Comparison of ENCODE assay signal across 25 cellular contexts in the genomic region with DNA sequence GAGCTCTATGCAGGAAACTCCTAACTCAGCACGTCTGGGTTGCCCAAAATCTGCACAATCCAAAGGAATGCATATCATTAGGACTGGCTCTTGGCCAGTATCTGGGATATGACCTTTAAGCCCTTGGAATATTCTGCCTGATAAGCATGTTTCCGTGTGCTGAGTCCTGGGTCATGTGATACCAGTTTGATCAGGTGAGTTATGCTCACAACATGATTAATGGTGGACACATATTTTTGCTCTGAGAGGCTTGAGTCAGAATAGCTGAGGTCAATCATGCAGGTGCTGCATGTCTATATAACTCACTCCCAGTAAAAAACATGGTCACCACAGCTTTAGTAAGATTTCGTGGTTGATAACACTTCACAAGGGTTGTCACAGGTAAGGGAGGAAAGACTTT.
"Had no signal": no experiment of that assay in that cellular context is flagged by ENCODE, and none has a peak within 500 bp of the region (broad histone marks: within the 10 kb centered on the region; RNA-seq: fewer than 3 reads in every experiment).

No MANE protein-coding gene starts in this region.

- DNase-seq: activated CD4-positive, alpha-beta T cell treated with anti-CD3 and anti-CD28 coated beads for 36 hours; activated CD4-positive, CD25-positive, alpha-beta regulatory T cell; activated CD8-positive, alpha-beta memory T cell treated with anti-CD3 and anti-CD28 coated beads, Interleukin-2, amount 10 ng/mL, durations not matched to agents 7 days and 5 days; activated CD8-positive, alpha-beta T cell treated with anti-CD3 and anti-CD28 coated beads, Interleukin-2, amount 10 ng/mL, durations not matched to agents 7 days and 5 days; activated effector memory CD4-positive, alpha-beta T cell treated with Interleukin-2 at 50 U/mL for 16 hours; activated naive CD4-positive, alpha-beta T cell treated with Interleukin-2 at 50 U/mL for 16 hours; activated T-cell treated with anti-CD3 and anti-CD28 coated beads for 4 hours; activated T-cell treated with anti-CD3 and anti-CD28 coated beads, Interleukin-2, amount 50 U/mL, for 72 hours; anterior cingulate cortex; cerebellar nuclear complex; effector memory CD8-positive, alpha-beta T cell; foreskin melanocyte; heart right ventricle; left ventricle myocardium inferior; naive thymus-derived CD4-positive, alpha-beta T cell; nucleus accumbens; pancreas; spleen; stimulated activated naive CD4-positive, alpha-beta T cell treated with Interleukin-2 at 50 U/mL for 16 hours had no signal

- H3K36me3 ChIP-seq: cardiac muscle cell, esophagus muscularis mucosa, heart right ventricle, left ventricle myocardium inferior, pancreas, prostate gland, spleen, tibial nerve had no signal

- FAIRE-seq: pancreas had no signal

- ATAC-seq: activated CD4-positive, alpha-beta T cell treated with anti-CD3 and anti-CD28 coated beads for 36 hours; activated CD8-positive, alpha-beta memory T cell treated with anti-CD3 and anti-CD28 coated beads, Interleukin-2, amount 10 ng/mL, durations not matched to agents 7 days and 5 days; activated CD8-positive, alpha-beta T cell treated with anti-CD3 and anti-CD28 coated beads, Interleukin-2, amount 10 ng/mL, durations not matched to agents 7 days and 5 days; activated T-cell treated with anti-CD3 and anti-CD28 coated beads, Interleukin-2, amount 50 U/mL, for 72 hours; effector memory CD8-positive, alpha-beta T cell; heart right ventricle; naive thymus-derived CD4-positive, alpha-beta T cell had no signal

- H3K27ac ChIP-seq: cardiac muscle cell, coronary artery, esophagus muscularis mucosa, heart right ventricle, left ventricle myocardium inferior, pancreas, prostate gland, spleen, tibial nerve had no signal

- H3K9me3 ChIP-seq: esophagus muscularis mucosa, heart right ventricle, left ventricle myocardium inferior, pancreas, prostate gland, spleen, tibial nerve had no signal

- H3K4me3 ChIP-seq: cardiac muscle cell, coronary artery, esophagus muscularis mucosa, heart right ventricle, left ventricle myocardium inferior, lung, pancreas, prostate gland, spleen, tibial nerve had no signal

- H3K27me3 ChIP-seq: cardiac muscle cell, esophagus muscularis mucosa, pancreas, spleen, tibial nerve had no signal

- H3K4me1 ChIP-seq: esophagus muscularis mucosa, heart right ventricle, left ventricle myocardium inferior, pancreas, prostate gland, spleen, tibial nerve had no signal
